In genomic region chr19:17125052-17125727, GRCh38 we compare ENCODE assay signal across 8 cellular contexts. TPM values are rescaled to one million over a fixed set of nuclear protein-coding genes. Genes with fewer than 3 reads are reported as not detected.
DNase-seq lines count a peak whose midpoint lies in the region; ATAC-seq and TF ChIP-seq lines count a peak whose summit lies in the region.

No MANE protein-coding gene starts in this region.

- peaks cover 63% of the 10 kb centered on the region for H3K4me1 Mint-ChIP-seq in CD14-positive monocyte

- H3K27me3 ChIP-seq in gastroesophageal sphincter (no peaks in the 10 kb centered on the region), stomach (no peaks in the 10 kb centered on the region)

- TF ChIP-seq CTCF in CD14-positive monocyte (IDR thresholded peaks at IDR 0.05) (no peak), gastroesophageal sphincter (IDR thresholded peaks at IDR 0.05) (no peak), stomach (IDR thresholded peaks at IDR 0.05) (no peak)

- H3K9me3 ChIP-seq in gastroesophageal sphincter = no peaks in the 10 kb centered on the region
- H3K9me3 ChIP-seq in stomach = no peaks in the 10 kb centered on the region

- peak overlapping the region; percentile 99 to 100 (median 99) for H3K27ac Mint-ChIP-seq in CD14-positive monocyte

- TF ChIP-seq POLR2A in GM19099 (IDR thresholded peaks at IDR 0.05; ENCODE audit: extremely low read depth, insufficient read length, low read depth) (peak; percentile 50), gastroesophageal sphincter (IDR thresholded peaks at IDR 0.05) (no peak), stomach (IDR thresholded peaks at IDR 0.05) (no peak)

- intact Hi-C loops in CD14-positive monocyte (cut with micrococcal nuclease) = no loop called here
- intact Hi-C loops in stomach (cut with DNase I; ENCODE audit: low total_unique reads) = loop anchor here (10.0 kb wide), 1 partner anchor 50 kb away; the partner anchor contains the start of genes HAUS8 and MYO9B

- in situ Hi-C loops in KBM-7 (cut with MboI; ENCODE audit: low pct_unique_long_range_greater_than_20kb, low sequenced_read_pairs) = no loop called here

- peak overlapping the region in 3 of 4 donors; percentile 61 to 71 (median 65) for H3K27ac ChIP-seq in gastroesophageal sphincter
- H3K27ac ChIP-seq in stomach = peak overlapping the region; percentile 20 to 82 (median 77)

- H3K9me3 Mint-ChIP-seq in CD14-positive monocyte = no peaks in the 10 kb centered on the region

- WGBS in gastroesophageal sphincter (ENCODE audit: low coverage in 1 of 2), 2 donors = 70 to 84% methylated on average over 5 to 7 of the region's 10 CpGs
- 66 to 79% (median 73%) methylated on average over 10 of the region's 10 CpGs for WGBS in stomach, 5 donors

- H3K27me3 Mint-ChIP-seq in CD14-positive monocyte (ENCODE audit: low read depth in 3 of 3) = peaks cover 0 to 4% (median 0%) of the 10 kb centered on the region in 3 donors

- H3K36me3 ChIP-seq in gastroesophageal sphincter = peaks cover 0 to 5% of the 10 kb centered on the region in 2 donors
- peaks cover 0 to 29% (median 17%) of the 10 kb centered on the region in 4 donors for H3K36me3 ChIP-seq in stomach

- peaks cover 46 to 72% of the 10 kb centered on the region in 2 donors for H3K36me3 Mint-ChIP-seq in CD14-positive monocyte

- DNase-seq in CD14-positive monocyte (ENCODE audit: low spot score) = no peak
- peak; percentile 7 for DNase-seq in activated CD4-positive, alpha-beta T cell treated with anti-CD3 and anti-CD28 coated beads, Interleukin-2, amount 50 U/mL, for 1 hour
- no peak for DNase-seq in stomach
- DNase-seq in NCI-H1105 treated with DMSO at 0.1 percent for 48 hours (lab: John Stamatoyannopoulos, UW) = no peak
- no peak for DNase-seq in KBM-7

- TF ChIP-seq EP300 in gastroesophageal sphincter (IDR thresholded peaks at IDR 0.05) (no peak), stomach (IDR thresholded peaks at IDR 0.05) (no peak)

- H3K4me3 ChIP-seq in gastroesophageal sphincter = peak overlapping the region in 1 of 2 donors; percentile 8
- peak overlapping the region in 1 of 4 donors; percentile 8 for H3K4me3 ChIP-seq in stomach

- H3K4me3 Mint-ChIP-seq in CD14-positive monocyte = peak overlapping the region; percentile 75 to 90

- peak; percentile 59 for ATAC-seq in HG03139 (IDR thresholded peaks at IDR 0.05; ENCODE audit: unreplicated experiment)
- ATAC-seq in gastroesophageal sphincter = peak; percentile 24

- peaks cover 0 to 26% (median 6%) of the 10 kb centered on the region in 3 donors for H3K4me1 ChIP-seq in gastroesophageal sphincter
- H3K4me1 ChIP-seq in stomach = peaks cover 0 to 49% (median 11%) of the 10 kb centered on the region in 4 donors

RNA-seq across cellular contexts. Expression of gene MYO9B, which starts 49.6 kb away (rescaled TPM):
- polyA plus RNA-seq in CD14-positive monocyte (1 to 10 TPM; 5.9 to 7.5 TPM), stomach (10 to 100 TPM; 30.2 to 35.6 (median 30.6) TPM)
- total RNA-seq in gastroesophageal sphincter (10 to 100 TPM; 38.1 to 77.7 (median 66.2) TPM), stomach (100 to 1,000 TPM in 3 of 5 donors, 10 to 100 TPM in 2; 43.0 to 265 (median 156) TPM)

RNA-seq across cellular contexts. Expression of gene HAUS8, which starts 49.9 kb away (rescaled TPM):
- polyA plus RNA-seq in CD14-positive monocyte = 1 to 10 TPM; 2.5 to 4.4 TPM
- total RNA-seq in gastroesophageal sphincter = 1 to 10 TPM; 3.2 to 6.4 (median 5.5) TPM
- 10 to 100 TPM in 1 of 5 donors, 1 to 10 TPM in 3, under 1 TPM in 1; 0.45 to 27.2 (median 8.3) TPM for total RNA-seq in stomach
- 10 to 100 TPM in 1 of 3 donors, 1 to 10 TPM in 2; 9.2 to 11.9 (median 9.4) TPM for polyA plus RNA-seq in stomach
